In genomic region chr10:124700293-124701037, GRCh38 we compare ENCODE assay signal across 11 cellular contexts. TPM values are rescaled to one million over a fixed set of nuclear protein-coding genes. Genes with fewer than 3 reads are reported as not detected.
A peak's percentile ranks its signal among the peaks of the same experiment; 100 is the strongest.
DNase-seq lines count a peak whose midpoint lies in the region; ATAC-seq and TF ChIP-seq lines count a peak whose summit lies in the region.
"Had no signal": no experiment of that assay in that cellular context is flagged by ENCODE, and none has a peak within 500 bp of the region (broad histone marks: within the 10 kb centered on the region; RNA-seq: fewer than 3 reads in every experiment).

No MANE protein-coding gene starts in this region.

- peaks cover 100% of the 10 kb centered on the region for H3K4me1 ChIP-seq in CD4-positive, alpha-beta memory T cell (ENCODE audit: insufficient read depth, low read length)
- peaks cover 87% of the 10 kb centered on the region for H3K4me1 ChIP-seq in parathyroid adenoma

- no peaks in the 10 kb centered on the region for H3K27me3 Mint-ChIP-seq in CD4-positive, alpha-beta memory T cell

- intact Hi-C loops in CD4-positive, alpha-beta memory T cell (cut with micrococcal nuclease): no loop called here
- intact Hi-C loops in dorsolateral prefrontal cortex (cut with DNase I): loop anchor here in 1 of 2 donors (5.0 kb wide), 1 partner anchor 53 kb away; no protein-coding TSS in a partner anchor

- H3K9me3 ChIP-seq in CD4-positive, alpha-beta memory T cell (ENCODE audit: control insufficient read depth in 1 of 2, low read length in 2 of 2): no peaks in the 10 kb centered on the region
- H3K9me3 ChIP-seq in parathyroid adenoma (ENCODE audit: control insufficient read depth, low read length): no peaks in the 10 kb centered on the region

- peak overlapping the region in 6 of 8 donors; percentile 6 to 90 (median 72) for H3K4me3 Mint-ChIP-seq in CD4-positive, alpha-beta memory T cell

- peaks cover 19 to 53% of the 10 kb centered on the region in 2 donors for H3K36me3 Mint-ChIP-seq in CD4-positive, alpha-beta memory T cell

- peaks cover 41% of the 10 kb centered on the region for H3K79me2 ChIP-seq in parathyroid adenoma

- no peaks in the 10 kb centered on the region for H3K27me3 ChIP-seq in CD4-positive, alpha-beta memory T cell (ENCODE audit: insufficient read depth, low read length)
- H3K27me3 ChIP-seq in dorsolateral prefrontal cortex (no peaks in the 10 kb centered on the region), parathyroid adenoma (ENCODE audit: control insufficient read depth, insufficient read depth, low read length) (no peaks in the 10 kb centered on the region)

- H3K27ac ChIP-seq in CD4-positive, alpha-beta memory T cell (ENCODE audit: low read depth, low read length): peak overlapping the region; percentile 90
- peak overlapping the region; percentile 72 to 100 (median 97) for H3K27ac ChIP-seq in dorsolateral prefrontal cortex
- peak overlapping the region; percentile 100 for H3K27ac ChIP-seq in parathyroid adenoma

- peak overlapping the region; percentile 69 for H3K9ac ChIP-seq in parathyroid adenoma

- peaks cover 11% of the 10 kb centered on the region for H3K36me3 ChIP-seq in CD4-positive, alpha-beta memory T cell (ENCODE audit: insufficient read depth, low read length)
- H3K36me3 ChIP-seq in parathyroid adenoma (ENCODE audit: control insufficient read depth, insufficient read depth, low read length): no peaks in the 10 kb centered on the region

- no peak for ATAC-seq in GM21526 (IDR thresholded peaks at IDR 0.05; ENCODE audit: low FRiP score, unreplicated experiment)

- CTCF ChIA-PET in CD4-positive, alpha-beta memory T cell (lab: Charles Lee; ENCODE audit: partially characterized antibody): interaction anchor here (1.5 to 11.1 kb wide), 12 partner anchors 11 to 73 kb away, joined by 3 to 201 read pairs (median 6); no protein-coding TSS in a partner anchor

- TF ChIP-seq CTCF in dorsolateral prefrontal cortex (IDR thresholded peaks at IDR 0.05 in 54 of 56, conservative IDR thresholded peaks at IDR 0.05 in 2 of 56; ENCODE audit: low read depth in 1 of 56, partially characterized antibody in 56 of 56): no peak
- TF ChIP-seq CTCF in parathyroid adenoma (IDR thresholded peaks at IDR 0.05): no peak

- peaks cover 75 to 100% (median 94%) of the 10 kb centered on the region in 4 donors for H3K4me1 Mint-ChIP-seq in CD4-positive, alpha-beta memory T cell

- in situ Hi-C loops in ACHN (cut with HindIII; ENCODE audit: low pct_ligation_motif_present, low pct_unique_long_range_greater_than_20kb, low sequenced_read_pairs): no loop called here

- H3K4me3 ChIP-seq in CD4-positive, alpha-beta memory T cell (ENCODE audit: low read length in 2 of 2): no peak overlapping the region
- H3K4me3 ChIP-seq in dorsolateral prefrontal cortex: peak overlapping the region in 1 of 59 donors; percentile 3
- no peak overlapping the region for H3K4me3 ChIP-seq in parathyroid adenoma (ENCODE audit: low read depth, low read length)

- H2AFZ ChIP-seq in parathyroid adenoma: peak overlapping the region; percentile 31

- no peak overlapping the region for H3K4me2 ChIP-seq in parathyroid adenoma (ENCODE audit: low read length)

- H3K27ac Mint-ChIP-seq in CD4-positive, alpha-beta memory T cell: peak overlapping the region; percentile 96 to 99 (median 98)

- H3K9me3 Mint-ChIP-seq in CD4-positive, alpha-beta memory T cell: peaks cover 0 to 2% (median 0%) of the 10 kb centered on the region in 8 donors

- POLR2A ChIA-PET in CD4-positive, alpha-beta memory T cell (lab: Charles Lee; ENCODE audit: partially characterized antibody): interaction anchor here (0.7 to 15.3 kb wide), 9 partner anchors 11 to 73 kb away, joined by 3 to 544 read pairs (median 7); no protein-coding TSS in a partner anchor

- DNase-seq in CD4-positive, alpha-beta memory T cell: peak in 1 of 5 donors; percentile 14
- peak; percentile 53 to 73 for DNase-seq in NOMO-1 (lab: John Stamatoyannopoulos, UW; ENCODE audit: unreplicated experiment in 2 of 2)
- no peak for DNase-seq in dorsolateral prefrontal cortex
- DNase-seq in ACHN: no peak
- DNase-seq in globus pallidus (ENCODE audit: low spot score): no peak
- DNase-seq in COLO668 (lab: John Stamatoyannopoulos, UW; ENCODE audit: unreplicated experiment): no peak
- DNase-seq: central memory CD4-positive, alpha-beta T cell; GDM1; NCI-H2081 had no signal

RNA-seq across cellular contexts. Expression of gene FAM53B, which starts 43.7 kb away (rescaled TPM):
- 10 to 100 TPM; 57.3 to 60.7 TPM for total RNA-seq in CD4-positive, alpha-beta memory T cell
- polyA plus RNA-seq in CD4-positive, alpha-beta memory T cell: 10 to 100 TPM in 1 of 2 donors, 1 to 10 TPM in 1; 7.3 to 42.5 TPM
- 100 to 1,000 TPM in 2 of 120 experiments, 10 to 100 TPM in 118; 30.6 to 142 (median 58.2) TPM for total RNA-seq in dorsolateral prefrontal cortex

Comparison
In these comparisons a context has a peak if more than half of its experiments do, and no peak if none do; other contexts are left out.
1. DNase-seq: peak in NOMO-1 (2 of 2); none in dorsolateral prefrontal cortex (0 of 10), ACHN (single experiment), globus pallidus (single experiment) and COLO668 (single experiment).
2. Peak in every context shown above with its lines, with median percentiles within 50 percentile points of each other: H3K27ac ChIP-seq.